ENCODE assay signal across 11 cellular contexts in the genomic region with DNA sequence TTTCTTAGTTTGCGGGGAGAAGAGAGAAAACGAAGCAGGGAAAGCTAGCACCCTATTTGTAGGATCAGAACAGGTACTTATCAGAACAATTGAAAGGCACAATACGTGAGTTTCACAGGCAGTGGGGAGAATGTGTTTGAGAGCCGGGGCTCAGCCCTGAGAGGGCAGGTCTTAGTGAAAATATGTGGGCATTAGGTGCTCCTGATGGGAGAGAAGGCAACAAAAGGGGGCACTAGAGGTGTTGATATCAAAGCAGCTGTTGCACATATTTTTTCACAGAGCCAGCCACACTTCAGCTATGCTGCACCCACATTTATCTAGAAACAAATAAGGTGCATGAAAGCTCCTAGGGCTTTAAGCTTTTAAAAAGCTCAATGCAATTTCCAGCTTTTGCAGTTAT.
DNase-seq lines count a peak whose midpoint lies in the region; ATAC-seq and TF ChIP-seq lines count a peak whose summit lies in the region.
"Had no signal": no experiment of that assay in that cellular context is flagged by ENCODE, and none has a peak within 500 bp of the region (broad histone marks: within the 10 kb centered on the region; RNA-seq: fewer than 3 reads in every experiment).

No MANE protein-coding gene starts in this region.

- no peaks in the 10 kb centered on the region for H3K79me2 ChIP-seq in neural progenitor cell (ENCODE audit: low read depth)
- no peaks in the 10 kb centered on the region for H3K79me2 ChIP-seq in MM.1S (ENCODE audit: low read length)

- no peak overlapping the region for H3K27ac ChIP-seq in neural progenitor cell
- H3K27ac ChIP-seq in MM.1S (ENCODE audit: low read length), result no peak overlapping the region
- H3K27ac ChIP-seq: A549 had no signal

- H4K20me1 ChIP-seq in neural progenitor cell (ENCODE audit: low read depth) (no peaks in the 10 kb centered on the region), MM.1S (ENCODE audit: insufficient read depth, low read length) (no peaks in the 10 kb centered on the region)

- TF ChIP-seq CTCF in neural progenitor cell (IDR thresholded peaks at IDR 0.05), result peak; percentile 11
- TF ChIP-seq CTCF in MM.1S (IDR thresholded peaks at IDR 0.05; ENCODE audit: low read length), result no peak

- H3F3A ChIP-seq in neural progenitor cell (ENCODE audit: low read depth) (no peaks in the 10 kb centered on the region), MM.1S (ENCODE audit: insufficient read depth, low read length) (no peaks in the 10 kb centered on the region)

- H2AFZ ChIP-seq in neural progenitor cell (replicated peaks) (peak overlapping the region; percentile 6), MM.1S (ENCODE audit: low read length) (no peak overlapping the region)

- DNase-seq in NCI-H82 (lab: John Stamatoyannopoulos, UW) (peak; percentile 6), NCI-H82 treated with DMSO at 0.1 percent for 48 hours (lab: John Stamatoyannopoulos, UW; ENCODE audit: unreplicated experiment) (no peak), amniotic epithelial cell (ENCODE audit: low read depth) (peak; percentile 27), neural progenitor cell (ENCODE audit: low spot score) (peak; percentile 8), midbrain (lab: John Stamatoyannopoulos, UW) (no peak), MM.1S (no peak)
- DNase-seq: Kasumi-1 had no signal

- H3K36me3 Mint-ChIP-seq in neural progenitor cell, result no peaks in the 10 kb centered on the region
- H3K36me3 Mint-ChIP-seq: activated naive CD4-positive, alpha-beta T cell treated with anti-CD3 and anti-CD28 coated beads, Interleukin-2, amount 50 U/mL, for 72 hours had no signal

- H3K4me1 ChIP-seq in neural progenitor cell (no peaks in the 10 kb centered on the region), MM.1S (ENCODE audit: low read length) (peaks cover 4% of the 10 kb centered on the region)
- H3K4me1 ChIP-seq: A549 had no signal

- no peaks in the 10 kb centered on the region for H3K9me3 ChIP-seq in neural progenitor cell (ENCODE audit: low read depth)
- no peaks in the 10 kb centered on the region for H3K9me3 ChIP-seq in MM.1S (replicated peaks; ENCODE audit: insufficient read depth, low read length)
- H3K9me3 ChIP-seq: A549 had no signal

- no peak for ATAC-seq in HG02852 (IDR thresholded peaks at IDR 0.05; ENCODE audit: unreplicated experiment)
- ATAC-seq: A549; activated naive CD4-positive, alpha-beta T cell treated with anti-CD3 and anti-CD28 coated beads, Interleukin-2, amount 50 U/mL, for 72 hours had no signal

- H3K4me2 ChIP-seq in neural progenitor cell, result no peak overlapping the region
- H3K4me2 ChIP-seq in MM.1S (ENCODE audit: low read depth, low read length), result no peak overlapping the region
- H3K4me2 ChIP-seq: A549 had no signal

- no peaks in the 10 kb centered on the region for H3K9me2 ChIP-seq in MM.1S (replicated peaks; ENCODE audit: insufficient read depth, low read length)

- no peak overlapping the region for H3K27ac Mint-ChIP-seq in neural progenitor cell
- H3K27ac Mint-ChIP-seq: activated naive CD4-positive, alpha-beta T cell treated with anti-CD3 and anti-CD28 coated beads, Interleukin-2, amount 50 U/mL, for 72 hours had no signal

- H3K9ac ChIP-seq in neural progenitor cell (no peak overlapping the region), MM.1S (ENCODE audit: low read length) (no peak overlapping the region)

- no peaks in the 10 kb centered on the region for H3K27me3 Mint-ChIP-seq in neural progenitor cell (ENCODE audit: insufficient read depth, low read depth)

- no peak overlapping the region for H3K4me3 Mint-ChIP-seq in neural progenitor cell

- H3K36me3 ChIP-seq in neural progenitor cell, result no peaks in the 10 kb centered on the region
- no peaks in the 10 kb centered on the region for H3K36me3 ChIP-seq in MM.1S (replicated peaks; ENCODE audit: insufficient read depth, low read length)

- H3K4me3 ChIP-seq in neural progenitor cell (no peak overlapping the region), MM.1S (ENCODE audit: low read length) (no peak overlapping the region)
- H3K4me3 ChIP-seq: A549 had no signal

- TF ChIP-seq RAD21 in Ishikawa (IDR thresholded peaks at IDR 0.05; ENCODE audit: low read depth), result peak; percentile 20; the same call in 1 of the 2 replicates

- H3K4me1 Mint-ChIP-seq in neural progenitor cell, result no peaks in the 10 kb centered on the region

- H3K27me3 ChIP-seq in neural progenitor cell (no peaks in the 10 kb centered on the region), MM.1S (replicated peaks; ENCODE audit: insufficient read depth, low read length) (no peaks in the 10 kb centered on the region)

- peaks cover 2% of the 10 kb centered on the region for H3K9me3 Mint-ChIP-seq in neural progenitor cell
- H3K9me3 Mint-ChIP-seq: activated naive CD4-positive, alpha-beta T cell treated with anti-CD3 and anti-CD28 coated beads, Interleukin-2, amount 50 U/mL, for 72 hours had no signal

- TF ChIP-seq EP300 in Ishikawa (IDR thresholded peaks at IDR 0.05; ENCODE audit: borderline replicate concordance), result no peak

TF ChIP-seq in Ishikawa, 13 proteins besides CTCF, POLR2A, EP300 and RAD21:
- TF ChIP-seq NFIC (IDR thresholded peaks at IDR 0.05) (no peak), TEAD4 (IDR thresholded peaks at IDR 0.05) (no peak), CEBPB (IDR thresholded peaks at IDR 0.05) (no peak)
- TF ChIP-seq, protein P1, sequence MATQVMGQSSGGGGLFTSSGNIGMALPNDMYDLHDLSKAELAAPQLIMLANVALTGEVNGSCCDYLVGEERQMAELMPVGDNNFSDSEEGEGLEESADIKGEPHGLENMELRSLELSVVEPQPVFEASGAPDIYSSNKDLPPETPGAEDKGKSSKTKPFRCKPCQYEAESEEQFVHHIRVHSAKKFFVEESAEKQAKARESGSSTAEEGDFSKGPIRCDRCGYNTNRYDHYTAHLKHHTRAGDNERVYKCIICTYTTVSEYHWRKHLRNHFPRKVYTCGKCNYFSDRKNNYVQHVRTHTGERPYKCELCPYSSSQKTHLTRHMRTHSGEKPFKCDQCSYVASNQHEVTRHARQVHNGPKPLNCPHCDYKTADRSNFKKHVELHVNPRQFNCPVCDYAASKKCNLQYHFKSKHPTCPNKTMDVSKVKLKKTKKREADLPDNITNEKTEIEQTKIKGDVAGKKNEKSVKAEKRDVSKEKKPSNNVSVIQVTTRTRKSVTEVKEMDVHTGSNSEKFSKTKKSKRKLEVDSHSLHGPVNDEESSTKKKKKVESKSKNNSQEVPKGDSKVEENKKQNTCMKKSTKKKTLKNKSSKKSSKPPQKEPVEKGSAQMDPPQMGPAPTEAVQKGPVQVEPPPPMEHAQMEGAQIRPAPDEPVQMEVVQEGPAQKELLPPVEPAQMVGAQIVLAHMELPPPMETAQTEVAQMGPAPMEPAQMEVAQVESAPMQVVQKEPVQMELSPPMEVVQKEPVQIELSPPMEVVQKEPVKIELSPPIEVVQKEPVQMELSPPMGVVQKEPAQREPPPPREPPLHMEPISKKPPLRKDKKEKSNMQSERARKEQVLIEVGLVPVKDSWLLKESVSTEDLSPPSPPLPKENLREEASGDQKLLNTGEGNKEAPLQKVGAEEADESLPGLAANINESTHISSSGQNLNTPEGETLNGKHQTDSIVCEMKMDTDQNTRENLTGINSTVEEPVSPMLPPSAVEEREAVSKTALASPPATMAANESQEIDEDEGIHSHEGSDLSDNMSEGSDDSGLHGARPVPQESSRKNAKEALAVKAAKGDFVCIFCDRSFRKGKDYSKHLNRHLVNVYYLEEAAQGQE (IDR thresholded peaks at IDR 0.05; ENCODE audit: low read depth), result no peak
- TF ChIP-seq, protein P2, sequence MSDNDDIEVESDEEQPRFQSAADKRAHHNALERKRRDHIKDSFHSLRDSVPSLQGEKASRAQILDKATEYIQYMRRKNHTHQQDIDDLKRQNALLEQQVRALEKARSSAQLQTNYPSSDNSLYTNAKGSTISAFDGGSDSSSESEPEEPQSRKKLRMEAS (IDR thresholded peaks at IDR 0.05), result no peak

Comparison
In these comparisons a context has a peak if more than half of its experiments do, and no peak if none do; other contexts are left out.
1. DNase-seq: peak in NCI-H82 (single experiment), amniotic epithelial cell (single experiment) and neural progenitor cell (single experiment); none in NCI-H82 treated with DMSO at 0.1 percent for 48 hours (single experiment), midbrain (single experiment) and MM.1S (single experiment).